ENCODE assay signal across 8 cellular contexts in the genomic region with DNA sequence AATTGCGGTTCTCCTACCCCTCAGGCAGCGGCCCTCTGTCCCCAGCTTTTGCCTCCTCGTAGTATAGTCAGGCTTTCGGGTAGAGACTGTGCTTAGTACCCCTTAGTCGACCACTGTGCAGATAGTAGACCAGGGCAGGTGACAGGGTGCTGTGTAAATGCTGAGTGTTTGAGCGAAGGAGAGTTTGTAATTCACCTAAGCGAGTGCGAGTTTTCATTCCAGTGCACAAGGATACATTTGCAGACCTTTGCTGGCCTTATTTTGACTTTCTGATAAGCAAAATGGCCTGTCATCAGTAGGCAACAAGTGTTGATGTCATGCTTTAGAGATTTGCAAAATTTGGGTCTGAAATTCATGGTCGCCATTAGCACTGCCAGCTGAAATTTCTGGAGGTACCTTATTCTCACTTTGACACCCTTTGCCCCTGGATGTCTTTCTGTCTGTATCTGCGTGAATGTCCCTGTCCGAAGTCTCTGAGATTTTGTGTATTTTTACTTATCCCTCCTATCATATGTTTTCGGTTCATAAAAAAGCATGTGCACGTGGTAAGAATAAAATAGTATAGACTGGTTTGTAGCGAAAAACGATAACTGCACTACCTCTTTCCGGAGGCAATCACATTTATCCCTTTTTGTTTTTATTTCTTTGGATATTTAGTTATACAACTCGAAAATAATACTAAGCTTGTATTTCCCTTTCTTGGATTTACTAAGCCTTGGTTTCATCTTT. TPM values are rescaled to one million over a fixed set of nuclear protein-coding genes. Genes with fewer than 3 reads are reported as not detected.
A peak's percentile ranks its signal among the peaks of the same experiment; 100 is the strongest.
DNase-seq lines count a peak whose midpoint lies in the region; ATAC-seq and TF ChIP-seq lines count a peak whose summit lies in the region.

No MANE protein-coding gene starts in this region.

- no peaks in the 10 kb centered on the region for H3K27me3 ChIP-seq in esophagus muscularis mucosa
- no peaks in the 10 kb centered on the region for H3K27me3 ChIP-seq in gastrocnemius medialis

- H3K27ac ChIP-seq in RWPE1, result peak overlapping the region; percentile 97
- peak overlapping the region; percentile 89 to 94 (median 90) for H3K27ac ChIP-seq in esophagus muscularis mucosa (replicated peaks in 1 of 4)
- H3K27ac ChIP-seq in gastrocnemius medialis, result peak overlapping the region; percentile 44 to 94 (median 88)

- TF ChIP-seq EP300 in esophagus muscularis mucosa (IDR thresholded peaks at IDR 0.05), result no peak

- WGBS in esophagus muscularis mucosa, result 20% methylated on average over 17 of the region's 17 CpGs

- DNase-seq in AG04449 (ENCODE audit: low read depth, low spot score) (no peak), RWPE1 (ENCODE audit: low spot score) (no peak), esophagus muscularis mucosa (ENCODE audit: extremely low spot score) (no peak), gastrocnemius medialis (no peak), superior temporal gyrus (ENCODE audit: extremely low spot score) (no peak)

- intact Hi-C loops in esophagus muscularis mucosa (cut with DNase I), result no loop called here
- intact Hi-C loops in gastrocnemius medialis (cut with DNase I; ENCODE audit: low total_unique reads), result loop anchor here (5.0 kb wide), 3 partner anchors 83 to 253 kb away; a partner anchor contains a TSS

- no peak for TF ChIP-seq CTCF in AG04449 (IDR thresholded peaks at IDR 0.05; ENCODE audit: insufficient read depth, low read length, missing control alignments)
- TF ChIP-seq CTCF in RWPE1 (conservative IDR thresholded peaks at IDR 0.05; ENCODE audit: low read depth), result no peak
- TF ChIP-seq CTCF in esophagus muscularis mucosa (IDR thresholded peaks at IDR 0.05), result no peak
- TF ChIP-seq CTCF in gastrocnemius medialis (IDR thresholded peaks at IDR 0.05 in 4 of 5, conservative IDR thresholded peaks at IDR 0.05 in 1 of 5), result no peak

- POLR2A ChIA-PET in AG04449 (lab: Yijun Ruan, JAX), result interaction anchor here (0.8 to 1.2 kb wide), 2 partner anchors 100 to 184 kb away, joined by 3 read pairs; a partner anchor contains a TSS
- POLR2A ChIA-PET in RWPE1 (lab: Yijun Ruan, JAX; ENCODE audit: low non-redundant PET), result interaction anchor here (0.6 to 1.6 kb wide), 5 partner anchors 25 to 102 kb away, joined by 3 to 5 read pairs (median 3); no protein-coding TSS in a partner anchor

- ATAC-seq in GM21528 (IDR thresholded peaks at IDR 0.05; ENCODE audit: low FRiP score, unreplicated experiment), result peak; percentile 6
- ATAC-seq in gastrocnemius medialis, result no peak
- ATAC-seq in HG02623 (IDR thresholded peaks at IDR 0.05; ENCODE audit: unreplicated experiment), result no peak
- no peak for ATAC-seq in GM18858 (IDR thresholded peaks at IDR 0.05; ENCODE audit: unreplicated experiment)

- in situ Hi-C loops in gastrocnemius medialis (cut with MboI; ENCODE audit: low sequenced_read_pairs in 4 of 4), result no loop called here

- TF ChIP-seq POLR2A in esophagus muscularis mucosa (IDR thresholded peaks at IDR 0.05; ENCODE audit: low read depth) (no peak), gastrocnemius medialis (IDR thresholded peaks at IDR 0.05) (no peak)

- no peaks in the 10 kb centered on the region for H3K9me3 ChIP-seq in esophagus muscularis mucosa
- no peaks in the 10 kb centered on the region for H3K9me3 ChIP-seq in gastrocnemius medialis

- CTCF ChIA-PET in AG04449 (lab: Yijun Ruan, JAX), result interaction anchor here (0.6 to 9.5 kb wide), 22 partner anchors 8 to 441 kb away, joined by 3 to 303 read pairs (median 4); a partner anchor contains a TSS
- CTCF ChIA-PET in RWPE1 (lab: Yijun Ruan, JAX), result interaction anchor here (0.5 to 1.6 kb wide), 3 partner anchors 23 to 164 kb away, joined by 3 to 6 read pairs (median 5); no protein-coding TSS in a partner anchor

- no peaks in the 10 kb centered on the region for H3K36me3 ChIP-seq in esophagus muscularis mucosa
- no peaks in the 10 kb centered on the region for H3K36me3 ChIP-seq in gastrocnemius medialis

- H3K4me1 ChIP-seq in esophagus muscularis mucosa (peaks cover 13 to 26% (median 20%) of the 10 kb centered on the region in 4 donors), gastrocnemius medialis (peaks cover 6 to 22% of the 10 kb centered on the region in 2 donors)

- H3K4me3 ChIP-seq in AG04449 (ENCODE audit: low read depth, low read length), result peak overlapping the region; percentile 93
- peak overlapping the region; percentile 76 to 89 (median 80) for H3K4me3 ChIP-seq in esophagus muscularis mucosa
- H3K4me3 ChIP-seq in gastrocnemius medialis, result peak overlapping the region; percentile 71 to 89 (median 79)

RNA-seq across cellular contexts. Expression of a gene that starts 1.9 kb away (rescaled TPM):
- 10 to 100 TPM in 1 of 4 donors, 1 to 10 TPM in 3; 1.4 to 17.7 (median 2.4) TPM for total RNA-seq in esophagus muscularis mucosa
- 1 to 10 TPM in 2 of 4 donors, under 1 TPM in 1, not detected in 1; 0.51 to 4.1 (median 2.4) TPM for total RNA-seq in gastrocnemius medialis
